Comparison of ENCODE assay signal across 19 cellular contexts in the genomic region with DNA sequence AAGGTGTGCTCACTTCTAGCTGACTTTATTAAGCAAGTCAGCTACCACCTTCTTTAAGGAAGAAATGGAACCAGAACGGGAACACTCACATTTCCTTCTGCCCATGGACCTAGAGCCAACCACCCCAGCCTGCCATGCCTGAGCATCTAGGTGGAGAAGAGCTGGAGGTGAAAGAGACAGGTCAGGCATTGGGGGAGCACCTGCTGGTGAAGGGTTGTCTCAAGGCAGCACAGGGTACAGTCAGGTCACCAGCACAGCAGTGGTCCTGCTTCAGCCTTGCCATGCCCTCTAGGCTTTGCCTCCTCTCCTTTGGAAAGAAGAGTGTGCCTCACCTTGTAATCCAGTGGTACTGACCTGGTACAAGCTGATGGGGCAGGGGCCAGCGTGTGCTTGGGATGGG.
DNase-seq lines count a peak whose midpoint lies in the region; ATAC-seq and TF ChIP-seq lines count a peak whose summit lies in the region.
"Had no signal": no experiment of that assay in that cellular context is flagged by ENCODE, and none has a peak within 500 bp of the region (broad histone marks: within the 10 kb centered on the region; RNA-seq: fewer than 3 reads in every experiment).

No MANE protein-coding gene starts in this region.

- no peaks in the 10 kb centered on the region for H3K36me3 Mint-ChIP-seq in endodermal cell (ENCODE audit: low read depth)
- H3K36me3 Mint-ChIP-seq in stimulated activated effector memory CD8-positive, alpha-beta T cell treated with anti-CD3 and anti-CD28 coated beads, Interleukin-12 subunit alpha, Interleukin-12 subunit beta, amount 100 ng/mL, for 72 hours: no peaks in the 10 kb centered on the region
- H3K36me3 Mint-ChIP-seq: CD4-positive, CD25-positive, alpha-beta regulatory T cell; CD8-positive, alpha-beta T cell had no signal

- H3K9me3 ChIP-seq in left ventricle myocardium inferior (replicated peaks): no peaks in the 10 kb centered on the region
- H3K9me3 ChIP-seq in endodermal cell (ENCODE audit: control insufficient read depth, low read length): no peaks in the 10 kb centered on the region
- H3K9me3 ChIP-seq: Caco-2, HAP-1 had no signal

- TF ChIP-seq CTCF in left ventricle myocardium inferior (IDR thresholded peaks at IDR 0.05; ENCODE audit: borderline replicate concordance) (no peak), endodermal cell (conservative IDR thresholded peaks at IDR 0.05) (no peak)

- H3K4me1 ChIP-seq in left ventricle myocardium inferior (no peaks in the 10 kb centered on the region), endodermal cell (ENCODE audit: control insufficient read depth, insufficient read depth, low read length) (no peaks in the 10 kb centered on the region)
- H3K4me1 ChIP-seq: Caco-2, HAP-1 had no signal

- no peaks in the 10 kb centered on the region for H3K9me3 Mint-ChIP-seq in endodermal cell
- no peaks in the 10 kb centered on the region for H3K9me3 Mint-ChIP-seq in stimulated activated effector memory CD8-positive, alpha-beta T cell treated with anti-CD3 and anti-CD28 coated beads, Interleukin-12 subunit alpha, Interleukin-12 subunit beta, amount 100 ng/mL, for 72 hours
- H3K9me3 Mint-ChIP-seq: CD8-positive, alpha-beta T cell; GM23338; HFFc6 had no signal

- DNase-seq in cardiac septum (ENCODE audit: low spot score): peak; percentile 26
- DNase-seq in left ventricle myocardium inferior: no peak
- peak; percentile 17 for DNase-seq in endodermal cell
- DNase-seq in stimulated activated effector memory CD8-positive, alpha-beta T cell treated with anti-CD3 and anti-CD28 coated beads, Interleukin-12 subunit alpha, Interleukin-12 subunit beta, amount 100 ng/mL, for 72 hours (ENCODE audit: low spot score in 2 of 2): no peak
- DNase-seq in T1000 (lab: John Stamatoyannopoulos, UW): no peak
- no peak for DNase-seq in germinal center (ENCODE audit: low spot score)
- DNase-seq: Caco-2; CD4-positive, CD25-positive, alpha-beta regulatory T cell; CD8-positive, alpha-beta T cell; DMS153; DND-41; HFFc6 had no signal

- H3K27me3 ChIP-seq in left ventricle myocardium inferior (ENCODE audit: low read depth) (peaks cover 69% of the 10 kb centered on the region), endodermal cell (ENCODE audit: control insufficient read depth, insufficient read depth, low read length, poor library complexity, severe bottlenecking) (no peaks in the 10 kb centered on the region)
- H3K27me3 ChIP-seq: BLaER1 had no signal

- H3K27ac ChIP-seq in left ventricle myocardium inferior (replicated peaks) (no peak overlapping the region), endodermal cell (ENCODE audit: low read depth, low read length) (no peak overlapping the region)
- H3K27ac ChIP-seq: 22Rv1, BLaER1, C4-2B had no signal

- peaks cover 3% of the 10 kb centered on the region for H3K27me3 Mint-ChIP-seq in endodermal cell (ENCODE audit: insufficient read depth)

- 87% methylated on average over 2 of the region's 2 CpGs; no CpG with 5 or more reads in 1 of the 2 experiments for WGBS in endodermal cell (ENCODE audit: insufficient coverage in 1 of 2, insufficient read length in 1 of 2), 2 experiments

- H3K4me3 Mint-ChIP-seq in endodermal cell: no peak overlapping the region
- H3K4me3 Mint-ChIP-seq in stimulated activated effector memory CD8-positive, alpha-beta T cell treated with anti-CD3 and anti-CD28 coated beads, Interleukin-12 subunit alpha, Interleukin-12 subunit beta, amount 100 ng/mL, for 72 hours: no peak overlapping the region
- H3K4me3 Mint-ChIP-seq: B cell; CD4-positive, CD25-positive, alpha-beta regulatory T cell; CD8-positive, alpha-beta T cell; GM23338; HFFc6 had no signal

- H3K9ac ChIP-seq in endodermal cell (ENCODE audit: extremely low read depth, low read length, poor library complexity, severe bottlenecking): no peak overlapping the region
- H3K9ac ChIP-seq: BLaER1 had no signal

- ATAC-seq in stimulated activated effector memory CD8-positive, alpha-beta T cell treated with anti-CD3 and anti-CD28 coated beads, Interleukin-12 subunit alpha, Interleukin-12 subunit beta, amount 100 ng/mL, for 72 hours: peak; percentile 34
- ATAC-seq in HG03097 (IDR thresholded peaks at IDR 0.05; ENCODE audit: low FRiP score, unreplicated experiment): no peak
- ATAC-seq: CD8-positive, alpha-beta T cell; GM23338 had no signal

- H3K36me3 ChIP-seq in left ventricle myocardium inferior (no peaks in the 10 kb centered on the region), endodermal cell (ENCODE audit: control insufficient read depth, insufficient read depth, low read length) (no peaks in the 10 kb centered on the region)
- H3K36me3 ChIP-seq: BLaER1, HAP-1 had no signal

- H3K4me3 ChIP-seq in left ventricle myocardium inferior (no peak overlapping the region), endodermal cell (ENCODE audit: low read length) (no peak overlapping the region)
- H3K4me3 ChIP-seq: BLaER1, GM23338, HAP-1 had no signal

- no peak overlapping the region for H3K27ac Mint-ChIP-seq in endodermal cell
- no peak overlapping the region for H3K27ac Mint-ChIP-seq in stimulated activated effector memory CD8-positive, alpha-beta T cell treated with anti-CD3 and anti-CD28 coated beads, Interleukin-12 subunit alpha, Interleukin-12 subunit beta, amount 100 ng/mL, for 72 hours
- H3K27ac Mint-ChIP-seq: B cell; CD4-positive, CD25-positive, alpha-beta regulatory T cell; CD8-positive, alpha-beta T cell; GM23338; HFFc6 had no signal

- no peaks in the 10 kb centered on the region for H3K4me1 Mint-ChIP-seq in endodermal cell
- no peaks in the 10 kb centered on the region for H3K4me1 Mint-ChIP-seq in stimulated activated effector memory CD8-positive, alpha-beta T cell treated with anti-CD3 and anti-CD28 coated beads, Interleukin-12 subunit alpha, Interleukin-12 subunit beta, amount 100 ng/mL, for 72 hours
- H3K4me1 Mint-ChIP-seq: B cell; CD4-positive, CD25-positive, alpha-beta regulatory T cell had no signal

- intact Hi-C loops in cardiac septum (cut with DNase I) (no loop called here), left ventricle myocardium inferior (cut with micrococcal nuclease) (no loop called here)

Comparison
In these comparisons a context has a peak if more than half of its experiments do, and no peak if none do; other contexts are left out.
1. DNase-seq: peak in cardiac septum (single experiment) and endodermal cell (single experiment); none in left ventricle myocardium inferior (single experiment), stimulated activated effector memory CD8-positive, alpha-beta T cell treated with anti-CD3 and anti-CD28 coated beads, Interleukin-12 subunit alpha, Interleukin-12 subunit beta, amount 100 ng/mL, for 72 hours (0 of 2), T1000 (single experiment) and germinal center (single experiment).